8 cellular contexts compared by ENCODE assay signal in the genomic region with DNA sequence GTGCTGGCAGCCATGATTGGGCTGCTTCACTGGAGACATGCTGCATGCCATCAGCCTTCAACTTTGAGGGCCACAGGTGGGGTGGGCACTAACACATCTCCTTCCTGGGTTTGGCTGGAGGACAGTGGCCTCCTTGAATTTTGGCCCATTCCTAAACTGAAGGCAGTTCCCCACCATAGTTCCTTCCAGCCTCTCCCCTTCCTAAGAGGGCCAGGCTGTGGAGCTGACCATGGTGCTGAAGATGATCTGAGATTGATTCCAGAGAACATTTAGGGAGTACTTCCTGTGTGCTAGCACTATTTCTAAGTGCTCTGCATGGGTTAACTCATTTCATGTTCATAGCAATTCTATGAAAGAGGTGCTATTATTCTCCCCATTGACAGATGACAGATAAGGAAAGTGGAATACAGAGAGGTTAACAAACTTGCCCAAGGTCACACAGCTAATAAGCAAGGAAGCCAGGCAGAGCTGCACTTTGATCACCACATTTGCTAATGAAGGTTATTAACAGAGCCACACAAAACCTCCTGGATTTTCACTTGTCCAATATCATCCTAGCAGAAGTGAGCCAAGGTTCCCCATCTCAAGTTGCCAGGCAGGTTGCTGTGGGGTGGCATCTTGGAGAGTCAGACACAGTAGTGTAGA.
DNase-seq lines count a peak whose midpoint lies in the region; ATAC-seq, FAIRE-seq and TF ChIP-seq lines count a peak whose summit lies in the region.

No MANE protein-coding gene starts in this region.

- no peak overlapping the region for H3K27ac ChIP-seq in astrocyte (ENCODE audit: low read depth, low read length)

- ATAC-seq in GM21576 (IDR thresholded peaks at IDR 0.05; ENCODE audit: unreplicated experiment) = no peak

- no peaks in the 10 kb centered on the region for H3K9me3 Mint-ChIP-seq in astrocyte (ENCODE audit: unreplicated experiment)

- H3K27ac Mint-ChIP-seq in astrocyte (ENCODE audit: unreplicated experiment) = no peak overlapping the region

- no peaks in the 10 kb centered on the region for H3K79me2 ChIP-seq in astrocyte (ENCODE audit: insufficient read depth, low read length)

- H3K27me3 ChIP-seq in astrocyte (ENCODE audit: insufficient read depth, low read length) = no peaks in the 10 kb centered on the region

- no peaks in the 10 kb centered on the region for H3K36me3 ChIP-seq in astrocyte (ENCODE audit: insufficient read depth, low read length)

- no peak overlapping the region for H3K4me3 Mint-ChIP-seq in astrocyte (ENCODE audit: unreplicated experiment)

- H3K9ac ChIP-seq in astrocyte (ENCODE audit: low read length) = no peak overlapping the region

- no peaks in the 10 kb centered on the region for H3K9me3 ChIP-seq in astrocyte (ENCODE audit: insufficient read depth, low read depth, low read length)

- DNase-seq in GDM1 (lab: John Stamatoyannopoulos, UW) (peak; percentile 14), LNCaP clone FGC (ENCODE audit: low read depth) (peak; percentile 15), astrocyte (ENCODE audit: low read depth) (peak; percentile 10), left kidney (ENCODE audit: low read depth, low spot score) (peak; percentile 93), DMS79 (lab: John Stamatoyannopoulos, UW) (no peak), NCI-H2107 (lab: John Stamatoyannopoulos, UW) (no peak), NCI-H2227 treated with DMSO at 0.1 percent for 48 hours (lab: John Stamatoyannopoulos, UW) (no peak)

- no peaks in the 10 kb centered on the region for H3K36me3 Mint-ChIP-seq in astrocyte (ENCODE audit: low read depth, unreplicated experiment)

- TF ChIP-seq CTCF in LNCaP clone FGC (IDR thresholded peaks at IDR 0.05; ENCODE audit: control insufficient read depth, extremely low read depth, insufficient read depth) (no peak), astrocyte (IDR thresholded peaks at IDR 0.05; ENCODE audit: insufficient read depth, low read depth, low read length) (no peak)

- H3K4me1 Mint-ChIP-seq in astrocyte (ENCODE audit: low read depth, unreplicated experiment) = peaks cover 2% of the 10 kb centered on the region

- peaks cover 3% of the 10 kb centered on the region for H3K27me3 Mint-ChIP-seq in astrocyte (ENCODE audit: low read depth, unreplicated experiment)

- no peaks in the 10 kb centered on the region for H4K20me1 ChIP-seq in astrocyte (ENCODE audit: insufficient read depth, low read length)

- no peak overlapping the region for H3K4me2 ChIP-seq in astrocyte (ENCODE audit: low read length)

- H3K4me3 ChIP-seq in LNCaP clone FGC (ENCODE audit: low read depth, low read length) (no peak overlapping the region), astrocyte (ENCODE audit: insufficient read depth, low read depth, low read length) (no peak overlapping the region)

- no peaks in the 10 kb centered on the region for H3K4me1 ChIP-seq in astrocyte (ENCODE audit: insufficient read depth, low read length)

- H2AFZ ChIP-seq in astrocyte (ENCODE audit: low read depth, low read length) = no peak overlapping the region

- FAIRE-seq in astrocyte (lab: Jason Lieb, UNC) = no peak

Comparison
In these comparisons a context has a peak if more than half of its experiments do, and no peak if none do; other contexts are left out.
1. DNase-seq: peak in GDM1 (single experiment), LNCaP clone FGC (single experiment), astrocyte (single experiment) and left kidney (single experiment); none in DMS79 (single experiment), NCI-H2107 (single experiment) and NCI-H2227 treated with DMSO at 0.1 percent for 48 hours (single experiment).